Comparison of ENCODE assay signal across 8 cellular contexts in genomic region chr14:100438678-100439592, GRCh38.
DNase-seq lines count a peak whose midpoint lies in the region; ATAC-seq, FAIRE-seq and TF ChIP-seq lines count a peak whose summit lies in the region.

No MANE protein-coding gene starts in this region.

- peak; percentile 99 for ATAC-seq in activated CD8-positive, alpha-beta T cell treated with anti-CD3 and anti-CD28 coated beads for 36 hours
- no peak for ATAC-seq in activated CD8-positive, alpha-beta T cell treated with anti-CD3 and anti-CD28 coated beads, Interleukin-2, amount 10 ng/mL, durations not matched to agents 7 days and 5 days
- ATAC-seq in HG03135 (IDR thresholded peaks at IDR 0.05; ENCODE audit: unreplicated experiment) (no peak), GM19395 (IDR thresholded peaks at IDR 0.05; ENCODE audit: unreplicated experiment) (no peak)

- no peaks in the 10 kb centered on the region for H3K9me3 Mint-ChIP-seq in activated CD8-positive, alpha-beta T cell treated with anti-CD3 and anti-CD28 coated beads for 36 hours
- no peaks in the 10 kb centered on the region for H3K9me3 Mint-ChIP-seq in activated CD8-positive, alpha-beta T cell treated with anti-CD3 and anti-CD28 coated beads, Interleukin-2, amount 10 ng/mL, durations not matched to agents 7 days and 5 days (ENCODE audit: insufficient read depth)

- no peak for FAIRE-seq in GM12891 (lab: Jason Lieb, UNC)

- TF ChIP-seq POLR2A in GM12891 (IDR thresholded peaks at IDR 0.05; ENCODE audit: low read depth, low read length) = no peak

- DNase-seq in activated CD8-positive, alpha-beta T cell treated with anti-CD3 and anti-CD28 coated beads for 36 hours = peak; percentile 89
- DNase-seq in activated CD8-positive, alpha-beta T cell treated with anti-CD3 and anti-CD28 coated beads, Interleukin-2, amount 10 ng/mL, durations not matched to agents 7 days and 5 days = no peak
- peak; percentile 13 for DNase-seq in activated CD8-positive, alpha-beta memory T cell treated with anti-CD3 and anti-CD28 coated beads, Interleukin-2, amount 50 U/mL, for 24 hours (ENCODE audit: extremely low read depth)
- DNase-seq in iris pigment epithelial cell (ENCODE audit: low read depth) (peak; percentile 82), GM12891 (ENCODE audit: insufficient read length, low spot score) (no peak)
- DNase-seq in stimulated activated CD8-positive, alpha-beta memory T cell treated with anti-CD3 and anti-CD28 coated beads, Interleukin-12 subunit alpha, Interleukin-12 subunit beta, amount 100 ng/mL, for 4 hours (ENCODE audit: low read depth) = peak; percentile 45

- H3K4me1 Mint-ChIP-seq in activated CD8-positive, alpha-beta T cell treated with anti-CD3 and anti-CD28 coated beads for 36 hours (ENCODE audit: low read depth) = peaks cover 28% of the 10 kb centered on the region
- peaks cover 17% of the 10 kb centered on the region for H3K4me1 Mint-ChIP-seq in activated CD8-positive, alpha-beta T cell treated with anti-CD3 and anti-CD28 coated beads, Interleukin-2, amount 10 ng/mL, durations not matched to agents 7 days and 5 days (ENCODE audit: low read depth)

- intact Hi-C loops in activated CD8-positive, alpha-beta T cell treated with anti-CD3 and anti-CD28 coated beads for 36 hours (cut with micrococcal nuclease) = no loop called here

- no peak overlapping the region for H3K4me3 Mint-ChIP-seq in activated CD8-positive, alpha-beta T cell treated with anti-CD3 and anti-CD28 coated beads for 36 hours
- H3K4me3 Mint-ChIP-seq in activated CD8-positive, alpha-beta T cell treated with anti-CD3 and anti-CD28 coated beads, Interleukin-2, amount 10 ng/mL, durations not matched to agents 7 days and 5 days = no peak overlapping the region

- POLR2A ChIA-PET in activated CD8-positive, alpha-beta T cell treated with anti-CD3 and anti-CD28 coated beads for 36 hours (lab: Charles Lee) = interaction anchor here (1.1 to 2.0 kb wide), 2 partner anchors 13 to 207 kb away, joined by 4 to 5 read pairs; no protein-coding TSS in a partner anchor
- POLR2A ChIA-PET in activated CD8-positive, alpha-beta T cell treated with anti-CD3 and anti-CD28 coated beads, Interleukin-2, amount 10 ng/mL, durations not matched to agents 7 days and 5 days (lab: Charles Lee) = interaction anchor here (0.6 kb wide), 1 partner anchor 52 kb away, joined by 3 read pairs; no protein-coding TSS in a partner anchor

- H3K36me3 Mint-ChIP-seq in activated CD8-positive, alpha-beta T cell treated with anti-CD3 and anti-CD28 coated beads for 36 hours (ENCODE audit: low read depth) = no peaks in the 10 kb centered on the region
- H3K36me3 Mint-ChIP-seq in activated CD8-positive, alpha-beta T cell treated with anti-CD3 and anti-CD28 coated beads, Interleukin-2, amount 10 ng/mL, durations not matched to agents 7 days and 5 days (ENCODE audit: low read depth) = no peaks in the 10 kb centered on the region

- no peak for TF ChIP-seq CTCF in activated CD8-positive, alpha-beta T cell treated with anti-CD3 and anti-CD28 coated beads for 36 hours (IDR thresholded peaks at IDR 0.05)

- no peak overlapping the region for H3K27ac Mint-ChIP-seq in activated CD8-positive, alpha-beta T cell treated with anti-CD3 and anti-CD28 coated beads for 36 hours
- no peak overlapping the region for H3K27ac Mint-ChIP-seq in activated CD8-positive, alpha-beta T cell treated with anti-CD3 and anti-CD28 coated beads, Interleukin-2, amount 10 ng/mL, durations not matched to agents 7 days and 5 days

- CTCF ChIA-PET in activated CD8-positive, alpha-beta T cell treated with anti-CD3 and anti-CD28 coated beads for 36 hours (lab: Charles Lee) = interaction anchor here (1.0 to 6.2 kb wide), 8 partner anchors 8 to 217 kb away, joined by 3 to 67 read pairs (median 3); no protein-coding TSS in a partner anchor
- CTCF ChIA-PET in activated CD8-positive, alpha-beta T cell treated with anti-CD3 and anti-CD28 coated beads, Interleukin-2, amount 10 ng/mL, durations not matched to agents 7 days and 5 days (lab: Charles Lee) = interaction anchor here (1.1 to 6.4 kb wide), 8 partner anchors 9 to 218 kb away, joined by 3 to 77 read pairs (median 6); no protein-coding TSS in a partner anchor

- H3K27me3 Mint-ChIP-seq in activated CD8-positive, alpha-beta T cell treated with anti-CD3 and anti-CD28 coated beads for 36 hours = no peaks in the 10 kb centered on the region
- H3K27me3 Mint-ChIP-seq in activated CD8-positive, alpha-beta T cell treated with anti-CD3 and anti-CD28 coated beads, Interleukin-2, amount 10 ng/mL, durations not matched to agents 7 days and 5 days (ENCODE audit: low read depth) = no peaks in the 10 kb centered on the region

TF ChIP-seq in GM12891, 5 proteins besides CTCF, POLR2A, EP300 and RAD21:
- TF ChIP-seq TAF1 (IDR thresholded peaks at IDR 0.05; ENCODE audit: low read depth, low read length) (no peak), POU2F2 (IDR thresholded peaks at IDR 0.05; ENCODE audit: low read depth, low read length) (no peak), SPI1 (IDR thresholded peaks at IDR 0.05; ENCODE audit: low read depth, low read length) (no peak), PAX5 (IDR thresholded peaks at IDR 0.05; ENCODE audit: insufficient read depth, low read length, severe bottlenecking) (no peak), POLR2AphosphoS5 (IDR thresholded peaks at IDR 0.05; ENCODE audit: low read depth, low read length) (no peak)

Comparison
In these comparisons a context has a peak if more than half of its experiments do, and no peak if none do; other contexts are left out.
1. DNase-seq: peak in activated CD8-positive, alpha-beta T cell treated with anti-CD3 and anti-CD28 coated beads for 36 hours (single experiment), activated CD8-positive, alpha-beta memory T cell treated with anti-CD3 and anti-CD28 coated beads, Interleukin-2, amount 50 U/mL, for 24 hours (single experiment), iris pigment epithelial cell (single experiment) and stimulated activated CD8-positive, alpha-beta memory T cell treated with anti-CD3 and anti-CD28 coated beads, Interleukin-12 subunit alpha, Interleukin-12 subunit beta, amount 100 ng/mL, for 4 hours (single experiment); none in activated CD8-positive, alpha-beta T cell treated with anti-CD3 and anti-CD28 coated beads, Interleukin-2, amount 10 ng/mL, durations not matched to agents 7 days and 5 days (single experiment) and GM12891 (single experiment).